In genomic region chr4:126526335-126526734, GRCh38 we compare ENCODE assay signal across 1 cellular context.
TF ChIP-seq lines count a peak whose summit lies in the region.

No MANE protein-coding gene starts in this region.

TF ChIP-seq in IMR-90, 13 proteins besides CTCF, POLR2A, EP300 and RAD21:
- TF ChIP-seq ELK1 (IDR thresholded peaks at IDR 0.05; ENCODE audit: borderline replicate concordance, low read depth, low read length) = no peak
- TF ChIP-seq RCOR1 (IDR thresholded peaks at IDR 0.05; ENCODE audit: insufficient replicate concordance, low read length) = no peak
- no peak for TF ChIP-seq MAZ (IDR thresholded peaks at IDR 0.05; ENCODE audit: borderline replicate concordance, low read depth, low read length)
- no peak for TF ChIP-seq CEBPB (IDR thresholded peaks at IDR 0.05; ENCODE audit: low read depth, low read length)
